1 cellular context compared by ENCODE assay signal in the genomic region with DNA sequence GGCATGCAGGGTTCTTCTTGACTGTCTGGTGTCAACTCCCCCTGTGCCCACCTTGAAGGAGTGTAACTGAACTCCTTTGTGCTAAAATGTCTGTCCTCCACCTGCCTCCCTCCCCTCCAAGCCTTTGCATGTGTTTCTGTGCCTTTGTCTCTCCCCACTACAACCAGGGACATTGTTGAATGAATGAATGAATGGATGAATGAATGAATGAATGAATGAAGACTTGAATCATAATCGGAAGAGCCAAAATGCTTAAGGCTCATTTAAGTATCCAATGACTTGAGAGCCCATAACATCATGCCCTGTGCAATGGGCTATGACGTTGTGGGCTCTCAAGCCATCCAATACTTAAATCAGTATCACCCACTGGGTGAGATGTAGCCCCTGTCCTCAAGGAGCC.
TF ChIP-seq lines count a peak whose summit lies in the region.

No MANE protein-coding gene starts in this region.

TF ChIP-seq in HCT116, 20 proteins besides CTCF, POLR2A, EP300 and RAD21 (continued from another document):
- TF ChIP-seq ELF1 (IDR thresholded peaks at IDR 0.05; ENCODE audit: borderline replicate concordance, low read depth) (no peak), TCF7L2 (IDR thresholded peaks at IDR 0.05; ENCODE audit: borderline replicate concordance, extremely low read depth, insufficient read depth, insufficient read length) (no peak), EZH2 (IDR thresholded peaks at IDR 0.05) (no peak), JUND (IDR thresholded peaks at IDR 0.05) (no peak), EZH2phosphoT487 (IDR thresholded peaks at IDR 0.05; ENCODE audit: borderline replicate concordance) (no peak), ZNF274 (IDR thresholded peaks at IDR 0.05; ENCODE audit: low read depth, low read length) (no peak), ZFX (IDR thresholded peaks at IDR 0.05) (no peak), POLR2AphosphoS5 (IDR thresholded peaks at IDR 0.05; ENCODE audit: low read depth, low read length) (no peak)
